Comparison of ENCODE assay signal across 1 cellular context in the genomic region with DNA sequence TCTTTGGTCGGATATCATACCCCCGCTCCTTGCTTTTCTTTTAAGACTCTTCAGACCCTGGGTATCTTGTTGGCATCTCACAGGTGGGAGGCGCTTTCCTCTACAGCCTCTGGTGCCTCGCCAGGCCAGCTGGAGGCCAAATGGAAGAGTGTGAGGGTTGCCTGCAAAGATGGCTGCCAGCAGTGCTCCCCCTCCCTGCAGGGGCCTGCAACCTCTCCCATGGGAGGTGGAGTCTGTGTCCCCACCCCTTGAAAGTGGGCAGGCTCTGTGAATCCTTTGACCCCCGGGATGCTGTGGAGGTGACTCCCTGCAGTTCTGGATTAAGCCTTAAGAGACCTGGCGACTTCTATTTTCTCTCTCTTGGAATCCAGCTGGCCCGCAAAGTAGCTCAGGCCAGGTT.
TF ChIP-seq lines count a peak whose summit lies in the region.

No MANE protein-coding gene starts in this region.

TF ChIP-seq in H1, 55 proteins besides CTCF, POLR2A, EP300 and RAD21:
- TF ChIP-seq YY1 (IDR thresholded peaks at IDR 0.05; ENCODE audit: low read depth, low read length), result peak; percentile 88
- TF ChIP-seq, protein P1, sequence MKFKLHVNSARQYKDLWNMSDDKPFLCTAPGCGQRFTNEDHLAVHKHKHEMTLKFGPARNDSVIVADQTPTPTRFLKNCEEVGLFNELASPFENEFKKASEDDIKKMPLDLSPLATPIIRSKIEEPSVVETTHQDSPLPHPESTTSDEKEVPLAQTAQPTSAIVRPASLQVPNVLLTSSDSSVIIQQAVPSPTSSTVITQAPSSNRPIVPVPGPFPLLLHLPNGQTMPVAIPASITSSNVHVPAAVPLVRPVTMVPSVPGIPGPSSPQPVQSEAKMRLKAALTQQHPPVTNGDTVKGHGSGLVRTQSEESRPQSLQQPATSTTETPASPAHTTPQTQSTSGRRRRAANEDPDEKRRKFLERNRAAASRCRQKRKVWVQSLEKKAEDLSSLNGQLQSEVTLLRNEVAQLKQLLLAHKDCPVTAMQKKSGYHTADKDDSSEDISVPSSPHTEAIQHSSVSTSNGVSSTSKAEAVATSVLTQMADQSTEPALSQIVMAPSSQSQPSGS (IDR thresholded peaks at IDR 0.05; ENCODE audit: low read length), result no peak
TF ChIP-seq in H1: peak in this region for 1.
